In the genomic region with DNA sequence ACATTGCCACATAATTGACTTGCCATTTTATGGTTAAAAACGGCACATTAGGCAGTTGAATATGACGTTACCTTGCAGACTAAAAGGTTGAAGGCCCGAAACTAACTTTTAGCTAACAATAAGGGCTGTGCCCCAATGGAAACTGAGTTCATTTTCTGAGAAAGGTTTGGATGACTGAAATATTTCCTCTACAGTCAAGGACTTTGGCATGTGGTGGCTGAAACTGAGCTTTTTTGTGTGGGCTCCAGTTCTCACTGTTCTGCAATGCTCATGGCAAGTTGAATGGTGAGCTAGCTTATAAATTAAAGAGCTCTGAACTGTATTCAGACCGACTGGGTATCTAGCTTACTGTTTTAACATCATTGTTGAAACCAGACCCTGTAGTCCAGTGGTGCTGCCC, we compare ENCODE assay signal across 11 cellular contexts. TPM values are rescaled to one million over a fixed set of nuclear protein-coding genes. Genes with fewer than 3 reads are reported as not detected.
DNase-seq lines count a peak whose midpoint lies in the region; ATAC-seq, FAIRE-seq and TF ChIP-seq lines count a peak whose summit lies in the region.
"Had no signal": no experiment of that assay in that cellular context is flagged by ENCODE, and none has a peak within 500 bp of the region (broad histone marks: within the 10 kb centered on the region; RNA-seq: fewer than 3 reads in every experiment).

No MANE protein-coding gene starts in this region.

- FAIRE-seq in GM12891 (lab: Jason Lieb, UNC): peak; percentile 68

- peaks cover 0 to 5% of the 10 kb centered on the region in 2 donors for H3K4me1 Mint-ChIP-seq in immature natural killer cell

- peaks cover 11 to 15% (median 12%) of the 10 kb centered on the region in 6 donors for H3K9me3 Mint-ChIP-seq in immature natural killer cell

- peaks cover 3 to 9% (median 7%) of the 10 kb centered on the region in 3 donors for H3K36me3 Mint-ChIP-seq in immature natural killer cell

- no peak for TF ChIP-seq POLR2A in GM12891 (IDR thresholded peaks at IDR 0.05; ENCODE audit: low read depth, low read length)

- H3K4me3 Mint-ChIP-seq in immature natural killer cell: no peak overlapping the region
- H3K4me3 Mint-ChIP-seq: CD14-positive monocyte had no signal

- H3K27ac Mint-ChIP-seq in immature natural killer cell: no peak overlapping the region

- H3K27me3 Mint-ChIP-seq in immature natural killer cell (ENCODE audit: low read depth in 3 of 3): peaks cover 0 to 9% (median 6%) of the 10 kb centered on the region in 3 donors

- DNase-seq in GM12891 (ENCODE audit: insufficient read length, low spot score) (no peak), NCI-H1092 (lab: John Stamatoyannopoulos, UW) (no peak), kidney tubule cell (ENCODE audit: low spot score) (no peak), immature natural killer cell (no peak)
- peak; percentile 42 to 54 for DNase-seq in activated T-cell treated with anti-CD3 and anti-CD28 coated beads, Interleukin-2, amount 50 U/mL, for 48 hours
- DNase-seq: NCI-H510A, retina had no signal

- peak; percentile 57 for ATAC-seq in GM18858 (IDR thresholded peaks at IDR 0.05; ENCODE audit: unreplicated experiment)
- ATAC-seq in HG03135 (IDR thresholded peaks at IDR 0.05; ENCODE audit: unreplicated experiment): peak; percentile 52
- ATAC-seq in HG02759 (IDR thresholded peaks at IDR 0.05; ENCODE audit: unreplicated experiment): no peak

TF ChIP-seq in GM12891, 5 proteins besides CTCF, POLR2A, EP300 and RAD21:
- no peak for TF ChIP-seq SPI1 (IDR thresholded peaks at IDR 0.05; ENCODE audit: low read depth, low read length)
- TF ChIP-seq PAX5 (IDR thresholded peaks at IDR 0.05; ENCODE audit: insufficient read depth, low read length, severe bottlenecking): no peak
- TF ChIP-seq POU2F2 (IDR thresholded peaks at IDR 0.05; ENCODE audit: low read depth, low read length): no peak
- no peak for TF ChIP-seq POLR2AphosphoS5 (IDR thresholded peaks at IDR 0.05; ENCODE audit: low read depth, low read length)
- TF ChIP-seq TAF1 (IDR thresholded peaks at IDR 0.05; ENCODE audit: low read depth, low read length): no peak
TF ChIP-seq in GM12891: peak in this region for 0.

RNA-seq across cellular contexts. Expression of a gene that starts 23.8 kb away (rescaled TPM):
- polyA plus RNA-seq in GM12891 (2012; ENCODE audit: low read depth, missing spikeins): not detected
- polyA plus RNA-seq in immature natural killer cell: not detected

RNA-seq across cellular contexts. Expression of a gene that starts 51.9 kb away (rescaled TPM):
- polyA plus RNA-seq in GM12891 (2012; ENCODE audit: low read depth, missing spikeins): 95.5 TPM
- polyA plus RNA-seq in immature natural killer cell: 100 to 1,000 TPM; 187 to 252 (median 235) TPM

Comparison
In these comparisons a context has a peak if more than half of its experiments do, and no peak if none do; other contexts are left out.
1. DNase-seq: peak in activated T-cell treated with anti-CD3 and anti-CD28 coated beads, Interleukin-2, amount 50 U/mL, for 48 hours (2 of 2); none in GM12891 (single experiment), NCI-H1092 (single experiment), kidney tubule cell (single experiment) and immature natural killer cell (0 of 3).